In the genomic region with DNA sequence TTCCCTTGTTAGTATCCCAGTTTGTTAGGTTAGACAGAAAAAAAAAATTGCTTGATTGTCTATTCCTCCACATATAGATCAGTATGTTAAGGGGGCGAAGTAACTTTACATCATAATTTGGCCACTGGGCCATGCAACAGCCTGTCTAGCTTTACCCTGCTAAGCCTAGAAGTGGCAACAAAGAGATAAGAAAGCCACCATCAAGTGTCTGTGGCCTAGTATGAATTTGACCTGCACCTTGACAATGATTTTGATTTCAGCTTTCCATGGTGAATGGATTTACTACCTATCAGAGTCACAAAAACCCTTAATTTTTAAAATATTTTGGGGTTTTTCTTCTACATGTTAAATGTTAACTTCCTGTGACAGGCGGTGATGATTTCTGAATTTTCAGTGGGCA, we compare ENCODE assay signal across 11 cellular contexts.
"Had no signal": no experiment of that assay in that cellular context is flagged by ENCODE, and none has a peak within 500 bp of the region (broad histone marks: within the 10 kb centered on the region; RNA-seq: fewer than 3 reads in every experiment).

No MANE protein-coding gene starts in this region.

- H3K27ac ChIP-seq: GM23248 had no signal

- DNase-seq: GM23248, GOT3, H7, H9, HCEC 1CT, HFFc6 had no signal

- FAIRE-seq: H1, H54 had no signal

- H3K4me3 ChIP-seq: GM23248, GM23338, HAP-1 had no signal

- H3K27ac Mint-ChIP-seq: GM23338, H9, HFFc6 had no signal

- H3K9me3 Mint-ChIP-seq: GM23338, H9, HFFc6 had no signal

- H3K4me1 Mint-ChIP-seq: GM23338, H9 had no signal

- H3K4me3 Mint-ChIP-seq: GM23338, H9, HFFc6 had no signal

- H3K36me3 ChIP-seq: HAP-1 had no signal

- H3K9me3 ChIP-seq: HAP-1 had no signal

- H2AFZ ChIP-seq: GM23248, GM23338 had no signal

- H3K4me2 ChIP-seq: GM23338 had no signal

- ATAC-seq: GM23338, HCT116 had no signal

- H3K9ac ChIP-seq: GM23248 had no signal
